17 cellular contexts compared by ENCODE assay signal in the genomic region with DNA sequence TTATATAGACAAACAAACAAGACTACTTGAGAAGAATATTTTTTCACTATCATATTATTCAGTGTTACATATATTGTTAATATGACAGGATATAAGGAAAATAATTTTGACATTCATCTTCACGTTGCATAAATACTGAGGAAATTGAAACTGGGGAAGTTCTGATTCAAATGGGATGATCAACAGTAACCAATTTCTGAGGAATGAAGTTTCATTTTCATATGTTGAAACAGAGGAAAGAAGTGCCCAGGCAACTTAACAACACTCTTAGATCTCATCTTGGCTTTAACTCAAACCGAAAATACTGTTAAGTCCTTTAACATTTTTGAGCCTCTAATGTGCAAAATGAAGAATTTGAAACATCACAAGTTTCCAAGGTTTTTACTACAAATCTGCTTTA.
"Had no signal": no experiment of that assay in that cellular context is flagged by ENCODE, and none has a peak within 500 bp of the region (broad histone marks: within the 10 kb centered on the region; RNA-seq: fewer than 3 reads in every experiment).

No MANE protein-coding gene starts in this region.

- H3K4me1 ChIP-seq: foreskin keratinocyte, tibial nerve, vagina had no signal

- H3K4me3 ChIP-seq: coronary artery, tibial nerve, vagina had no signal

- H3K36me3 ChIP-seq: tibial nerve, vagina had no signal

- ATAC-seq: activated CD8-positive, alpha-beta T cell treated with anti-CD3 and anti-CD28 coated beads for 36 hours; natural killer cell treated with Interleukin-12 subunit alpha and Interleukin-12 subunit beta and Interleukin-15 and Interleukin-18, amount 100 ng/mL, for 72 hours had no signal

- H3K27me3 ChIP-seq: foreskin keratinocyte, tibial nerve, vagina had no signal

- DNase-seq: activated B cell treated with CpG ODN at 0.5 μM for 24 hours; activated CD4-positive, alpha-beta T cell treated with anti-CD3 and anti-CD28 coated beads for 48 hours; activated CD8-positive, alpha-beta T cell treated with anti-CD3 and anti-CD28 coated beads for 36 hours; activated effector memory CD4-positive, alpha-beta T cell treated with anti-CD3 and anti-CD28 coated beads, Interleukin-2, amount 50 U/mL, for 16 hours; activated T-cell treated with anti-CD3 and anti-CD28 coated beads, Interleukin-2, amount 50 U/mL, for 48 hours; central memory CD4-positive, alpha-beta T cell; effector CD4-positive, alpha-beta T cell; head of caudate nucleus; retina; stimulated activated CD4-positive, alpha-beta T cell treated with anti-CD3 and anti-CD28 coated beads, Interleukin-15, amount 100 ng/mL, for 24 hours; stimulated activated CD4-positive, alpha-beta T cell treated with anti-CD3 and anti-CD28 coated beads, Interleukin-4, amount 100 ng/mL, for 1 hour; stimulated activated naive CD4-positive, alpha-beta T cell had no signal

- H3K9me3 ChIP-seq: tibial nerve, vagina had no signal

- H3K27ac ChIP-seq: coronary artery, foreskin keratinocyte, tibial nerve, vagina had no signal
